In the genomic region with DNA sequence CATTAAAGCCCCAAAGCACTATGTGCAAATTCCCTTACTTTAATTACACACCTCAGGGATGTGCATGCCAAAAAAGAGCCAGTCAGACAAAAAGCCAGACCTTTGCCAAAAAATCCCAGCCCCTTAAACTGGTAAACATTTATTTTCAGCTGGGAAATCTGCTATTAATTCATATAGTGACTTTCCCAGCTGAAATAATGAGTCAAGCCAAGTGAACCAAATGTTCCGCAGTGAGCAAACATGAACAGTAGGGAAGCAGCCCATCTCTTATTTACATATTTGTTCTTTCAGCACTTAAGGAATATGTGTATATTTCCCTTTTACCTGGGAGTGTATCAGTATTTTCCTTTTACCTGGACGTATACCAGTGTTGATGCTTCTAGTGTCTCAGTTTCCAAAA, we compare ENCODE assay signal across 20 cellular contexts. TPM values are rescaled to one million over a fixed set of nuclear protein-coding genes. Genes with fewer than 3 reads are reported as not detected.
"Had no signal": no experiment of that assay in that cellular context is flagged by ENCODE, and none has a peak within 500 bp of the region (broad histone marks: within the 10 kb centered on the region; RNA-seq: fewer than 3 reads in every experiment).

No MANE protein-coding gene starts in this region.

- DNase-seq: activated CD4-positive, alpha-beta T cell treated with anti-CD3 and anti-CD28 coated beads, Interleukin-2, amount 10 ng/mL, durations not matched to agents 7 days and 5 days; activated CD4-positive, CD25-positive, alpha-beta regulatory T cell; activated CD8-positive, alpha-beta memory T cell treated with anti-CD3 and anti-CD28 coated beads, Interleukin-2, amount 50 U/mL, for 48 hours; activated gamma-delta T cell; activated T-cell treated with anti-CD3 and anti-CD28 coated beads, Interleukin-2, amount 50 U/mL, for 72 hours; amniotic stem cell; caudate nucleus; hippocampal formation; left lung; mammary epithelial cell; naive thymus-derived CD4-positive, alpha-beta T cell; retina; stimulated activated CD4-positive, alpha-beta T cell treated with anti-CD3 and anti-CD28 coated beads, Interleukin-4, amount 100 ng/mL, for 1 hour; stimulated activated naive B cell treated with anti-CD40 and anti-IgM and Interleukin-4, amounts not matched to agents 10 μg/mL and 1 μg/mL and 100 μg/mL, for 72 hours; tibial artery; uterus had no signal

- H3K27ac ChIP-seq: coronary artery, esophagus muscularis mucosa, left lung, neutrophil, tibial artery, uterus had no signal

- H3K4me1 ChIP-seq: esophagus muscularis mucosa, left lung, tibial artery, uterus had no signal

- H3K36me3 ChIP-seq: esophagus muscularis mucosa, left lung, neutrophil, tibial artery, uterus had no signal

- H3K27me3 ChIP-seq: tibial artery, uterus had no signal

- H3K4me3 ChIP-seq: coronary artery, esophagus muscularis mucosa, left lung, tibial artery, uterus had no signal

- H3K9me3 ChIP-seq: esophagus muscularis mucosa, left lung, neutrophil, tibial artery, uterus had no signal

- ATAC-seq: activated T-cell treated with anti-CD3 and anti-CD28 coated beads, Interleukin-2, amount 50 U/mL, for 72 hours; left lung; naive thymus-derived CD4-positive, alpha-beta T cell; stimulated activated naive B cell treated with anti-CD40 and anti-IgM and Interleukin-4, amounts not matched to agents 10 μg/mL and 1 μg/mL and 100 μg/mL, for 72 hours had no signal

RNA-seq across cellular contexts. Expression of a gene that starts 44.0 kb away (rescaled TPM):
- polyA plus RNA-seq: keratinocyte; mammary epithelial cell; naive thymus-derived CD4-positive, alpha-beta T cell had no signal
